In the genomic region with DNA sequence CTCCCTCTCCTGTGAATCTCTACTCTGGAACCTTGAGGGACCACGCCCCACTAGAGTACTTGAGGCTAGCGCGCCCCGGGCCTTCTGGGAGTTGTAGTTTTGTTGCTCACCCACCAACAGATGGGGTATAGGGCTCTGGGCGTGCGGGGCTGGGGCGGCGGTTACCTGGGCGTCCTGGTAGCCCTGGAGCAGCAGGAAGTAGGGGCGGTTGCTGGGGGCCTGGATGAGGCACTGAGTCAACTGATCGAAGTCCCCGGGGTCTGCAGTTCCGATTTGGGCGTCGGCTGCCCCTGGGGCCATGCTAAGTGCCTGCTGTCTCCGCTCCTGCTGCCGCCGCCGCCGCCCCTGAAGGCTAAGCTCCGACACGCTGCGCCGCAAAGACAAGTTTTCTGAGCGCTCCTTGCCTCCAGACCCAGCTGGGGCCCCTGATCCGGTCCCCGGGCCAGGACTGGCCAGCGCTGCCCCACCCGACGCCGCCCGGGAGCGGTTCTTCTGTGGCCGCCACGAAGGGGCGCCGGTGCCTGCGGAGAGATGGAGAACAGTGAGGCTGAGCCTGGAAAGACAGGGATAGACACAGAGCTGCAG, we compare ENCODE assay signal across 9 cellular contexts. TPM values are rescaled to one million over a fixed set of nuclear protein-coding genes. Genes with fewer than 3 reads are reported as not detected.
DNase-seq lines count a peak whose midpoint lies in the region; ATAC-seq and TF ChIP-seq lines count a peak whose summit lies in the region.
"Had no signal": no experiment of that assay in that cellular context is flagged by ENCODE, and none has a peak within 500 bp of the region (broad histone marks: within the 10 kb centered on the region; RNA-seq: fewer than 3 reads in every experiment).

No MANE protein-coding gene starts in this region.

- H3K23ac ChIP-seq in mesendoderm (ENCODE audit: low read length) = peak overlapping the region; percentile 89

- no peak overlapping the region for H4K5ac ChIP-seq in mesendoderm (ENCODE audit: low read length)

- H2BK15ac ChIP-seq in mesendoderm (replicated peaks; ENCODE audit: low read depth) = no peak overlapping the region

- H3K79me2 ChIP-seq in GM23248 (ENCODE audit: insufficient read depth) (no peaks in the 10 kb centered on the region), mesendoderm (ENCODE audit: control insufficient read depth, insufficient read depth, low read length) (no peaks in the 10 kb centered on the region)

- no peaks in the 10 kb centered on the region for H3K9me2 ChIP-seq in GM23248 (ENCODE audit: insufficient read depth)

- no peaks in the 10 kb centered on the region for H3K79me1 ChIP-seq in mesendoderm (ENCODE audit: low read length)

- H3K27ac ChIP-seq in GM23248 (no peak overlapping the region), mesendoderm (ENCODE audit: low read depth, low read length) (no peak overlapping the region)

- H3K4me1 ChIP-seq in GM23248 (ENCODE audit: insufficient read depth) (no peaks in the 10 kb centered on the region), mesendoderm (ENCODE audit: control insufficient read depth, low read depth, low read length) (peaks cover 3% of the 10 kb centered on the region)

- TF ChIP-seq POLR2A in GM18505 (IDR thresholded peaks at IDR 0.05; ENCODE audit: borderline replicate concordance, extremely low read depth, insufficient read depth, insufficient read length) = no peak

- H3K56ac ChIP-seq in mesendoderm (ENCODE audit: low read length) = peak overlapping the region; percentile 88

- H2AFZ ChIP-seq in GM23248 = 0 out of 2 replicates have a peak overlapping the region, but pooled peaks have one; percentile 44

- no peak overlapping the region for H2BK120ac ChIP-seq in mesendoderm (ENCODE audit: low read depth, low read length)

- H2BK5ac ChIP-seq in mesendoderm (ENCODE audit: low read length) = no peak overlapping the region

- H3K9ac ChIP-seq in GM23248 (no peak overlapping the region), mesendoderm (ENCODE audit: low read length) (peak overlapping the region; percentile 78)

- WGBS in GM23248 (ENCODE audit: low coverage in 1 of 2, low lambda C conversion rate in 2 of 2, missing lambda C conversion rate in 2 of 2), 2 experiments = 8 to 10% methylated on average over 32 to 37 of the region's 38 CpGs
- no CpG with 5 or more reads among the region's 38 CpGs for WGBS in mesendoderm (ENCODE audit: extremely low coverage, insufficient coverage, low lambda C conversion rate)

- no peak overlapping the region for H4K8ac ChIP-seq in mesendoderm (ENCODE audit: low read depth, low read length)

- H3K9me3 ChIP-seq in GM23248 (ENCODE audit: low read depth) = no peaks in the 10 kb centered on the region

- H4K20me1 ChIP-seq in GM23248 (ENCODE audit: insufficient read depth) = no peaks in the 10 kb centered on the region

- H3K4me3 ChIP-seq in GM23248 = peak overlapping the region; percentile 13; the same call in 1 of the 2 replicates
- H3K4me3 ChIP-seq in mesendoderm (ENCODE audit: low read length) = peak overlapping the region; percentile 51

- H3F3A ChIP-seq in GM23248 (ENCODE audit: insufficient read depth) = peaks cover 4% of the 10 kb centered on the region; the same call in 1 of the 2 replicates

- in situ Hi-C loops in GM23248 (cut with MboI) = no loop called here

- peak; percentile 50 for DNase-seq in GM23248
- peak; percentile 40 for DNase-seq in amniotic epithelial cell (ENCODE audit: low read depth)
- peak; percentile 92 for DNase-seq in mesendoderm
- DNase-seq: activated CD4-positive, CD25-positive, alpha-beta regulatory T cell; midbrain; NCI-H774 had no signal

- no peak overlapping the region for H3K4ac ChIP-seq in mesendoderm (ENCODE audit: low read depth, low read length)

- no peak overlapping the region for H2AK5ac ChIP-seq in mesendoderm (ENCODE audit: low read length)

- peaks cover 6% of the 10 kb centered on the region; the same call in 1 of the 2 replicates for H3K27me3 ChIP-seq in GM23248 (replicated peaks; ENCODE audit: insufficient read depth)
- H3K27me3 ChIP-seq in mesendoderm (ENCODE audit: insufficient read depth, low read length, poor library complexity) = peaks cover 4% of the 10 kb centered on the region

- ATAC-seq in GM19455 (IDR thresholded peaks at IDR 0.05; ENCODE audit: unreplicated experiment) (no peak), HG02623 (IDR thresholded peaks at IDR 0.05; ENCODE audit: unreplicated experiment) (no peak), GM18505 (IDR thresholded peaks at IDR 0.05; ENCODE audit: unreplicated experiment) (no peak)

- no peak overlapping the region for H3K4me2 ChIP-seq in GM23248 (ENCODE audit: unreplicated experiment)
- H3K4me2 ChIP-seq in mesendoderm (ENCODE audit: low read length) = peak overlapping the region; percentile 62

- H3K36me3 ChIP-seq in GM23248 (ENCODE audit: low read depth) (no peaks in the 10 kb centered on the region), mesendoderm (ENCODE audit: control insufficient read depth, insufficient read depth, low read length) (no peaks in the 10 kb centered on the region)

- H3K18ac ChIP-seq in mesendoderm (ENCODE audit: low read length) = no peak overlapping the region

RNA-seq across cellular contexts. Expression of gene RASIP1, which starts 5.3 kb away (rescaled TPM):
- not detected in 2 replicates for total RNA-seq in GM23248 (2014; rRNA removed; shearing (Covaris generic))
- 0.09 and 0.44 TPM in 2 replicates for polyA plus RNA-seq in GM23248 (2016; fragmentation: Nextera tagmentation; extraction: Ambion mirVana)
- polyA plus RNA-seq in mesendoderm (2013, experiment 1 of 2) = 3.3 TPM
- polyA plus RNA-seq in mesendoderm (2013, experiment 2 of 2) = 3.7 TPM

RNA-seq across cellular contexts. Expression of gene IZUMO1, which starts 11.6 kb away (rescaled TPM):
- total RNA-seq in GM23248 (2014; rRNA removed; shearing (Covaris generic)) = not detected in 2 replicates
- not detected in 2 replicates for polyA plus RNA-seq in GM23248 (2016; fragmentation: Nextera tagmentation; extraction: Ambion mirVana)
- polyA plus RNA-seq in mesendoderm (2013, experiment 1 of 2) = 0.45 TPM
- polyA plus RNA-seq in mesendoderm (2013, experiment 2 of 2) = 0.24 TPM

RNA-seq across cellular contexts. Expression of gene MAMSTR, which starts 15.6 kb away (rescaled TPM):
- total RNA-seq in GM23248 (2014; rRNA removed; shearing (Covaris generic)) = 0.22 TPM in 1 of 2 replicates, not detected in the other
- 2.7 and 3.1 TPM in 2 replicates for polyA plus RNA-seq in GM23248 (2016; fragmentation: Nextera tagmentation; extraction: Ambion mirVana)
- 0.69 TPM for polyA plus RNA-seq in mesendoderm (2013, experiment 1 of 2)
- 0.71 TPM for polyA plus RNA-seq in mesendoderm (2013, experiment 2 of 2)

RNA-seq across cellular contexts. Expression of gene FUT1, which starts 17.3 kb away (rescaled TPM):
- not detected in 2 replicates for total RNA-seq in GM23248 (2014; rRNA removed; shearing (Covaris generic))
- polyA plus RNA-seq in GM23248 (2016; fragmentation: Nextera tagmentation; extraction: Ambion mirVana) = not detected in 2 replicates
- polyA plus RNA-seq in mesendoderm (2013, experiment 1 of 2) = 3.4 TPM
- 3.4 TPM for polyA plus RNA-seq in mesendoderm (2013, experiment 2 of 2)

RNA-seq across cellular contexts. Expression of gene FGF21, which starts 20.2 kb away (rescaled TPM):
- not detected in 2 replicates for total RNA-seq in GM23248 (2014; rRNA removed; shearing (Covaris generic))
- polyA plus RNA-seq in GM23248 (2016; fragmentation: Nextera tagmentation; extraction: Ambion mirVana) = not detected in 2 replicates
- polyA plus RNA-seq in mesendoderm (2013, experiment 1 of 2) = 0.46 TPM
- polyA plus RNA-seq in mesendoderm (2013, experiment 2 of 2) = 0.48 TPM

Comparison
In these comparisons a context has a peak if more than half of its experiments do, and no peak if none do; other contexts are left out.
1. DNase-seq: peak in every context shown above with its lines; median percentile 92 in mesendoderm; 50 in GM23248; 40 in amniotic epithelial cell.